18 cellular contexts compared by ENCODE assay signal in the genomic region with DNA sequence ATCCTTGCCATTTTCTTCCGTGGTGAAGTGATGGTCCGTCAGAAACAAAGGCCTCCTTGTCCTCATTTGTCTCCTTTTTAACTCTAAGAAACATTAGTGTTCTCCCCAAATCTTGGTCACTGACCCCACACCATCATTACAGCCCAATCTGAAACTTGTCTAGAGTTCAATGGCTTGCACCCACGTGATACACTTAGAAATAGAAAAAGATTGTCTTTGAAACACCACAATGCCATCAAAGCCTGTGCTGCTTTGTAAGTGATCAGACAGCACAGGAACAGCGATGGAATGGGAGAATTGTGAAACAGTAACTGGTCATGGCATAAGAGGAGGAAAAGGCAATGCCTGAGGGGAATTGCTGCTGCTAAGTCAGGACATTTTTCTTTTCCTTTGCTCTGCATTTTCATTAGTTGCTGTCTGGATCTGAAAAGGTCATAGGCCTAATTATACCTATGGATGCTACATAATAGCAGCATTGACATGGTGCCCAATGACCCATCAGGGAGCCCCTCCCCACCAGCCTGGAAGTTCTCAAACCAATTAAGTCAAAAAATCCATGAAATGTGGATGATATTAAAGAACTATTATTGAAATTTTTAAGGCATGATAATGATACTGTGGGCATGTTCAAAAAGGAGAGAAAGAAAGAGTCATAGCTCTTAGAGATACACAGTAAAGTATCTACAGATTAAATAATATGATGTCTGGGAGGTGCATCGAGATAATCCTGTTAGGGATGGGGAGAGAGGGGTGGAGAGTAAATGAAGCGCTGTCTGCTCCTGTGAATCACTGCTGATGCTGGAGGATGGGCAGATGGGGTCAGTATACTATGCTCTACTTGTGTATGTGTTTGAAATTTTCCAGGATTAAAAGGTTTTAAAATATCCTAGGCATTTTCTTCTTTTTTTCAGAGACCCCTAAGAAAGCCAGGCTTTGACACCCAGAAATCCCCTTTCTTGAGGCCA.
DNase-seq lines count a peak whose midpoint lies in the region; ATAC-seq and TF ChIP-seq lines count a peak whose summit lies in the region.
"Had no signal": no experiment of that assay in that cellular context is flagged by ENCODE, and none has a peak within 500 bp of the region (broad histone marks: within the 10 kb centered on the region; RNA-seq: fewer than 3 reads in every experiment).

No MANE protein-coding gene starts in this region.

- ATAC-seq in activated CD4-positive, CD25-positive, alpha-beta regulatory T cell treated with anti-CD3 and anti-CD28 coated beads, Interleukin-2, amount 50 U/mL, for 24 hours = no peak
- ATAC-seq in HG03439 (IDR thresholded peaks at IDR 0.05; ENCODE audit: unreplicated experiment) = no peak
- ATAC-seq: left colon, psoas muscle had no signal

- peaks cover 32% of the 10 kb centered on the region for H3K4me1 ChIP-seq in mesodermal cell (ENCODE audit: control insufficient read depth, insufficient read depth, low read length, poor library complexity, severe bottlenecking)
- no peaks in the 10 kb centered on the region for H3K4me1 ChIP-seq in hepatocyte (ENCODE audit: insufficient read depth)
- H3K4me1 ChIP-seq: psoas muscle, suprapubic skin had no signal

- H3K9me3 ChIP-seq in mesodermal cell (ENCODE audit: control insufficient read depth, low read length) (peaks cover 3% of the 10 kb centered on the region), hepatocyte (ENCODE audit: low read depth) (no peaks in the 10 kb centered on the region)
- H3K9me3 ChIP-seq: BLaER1 treated with 17β-estradiol and CSF1 and Interleukin-3, amounts not matched to agents 10 nM and 100 nM; psoas muscle; suprapubic skin had no signal

- DNase-seq in EL (peak; percentile 60), NCI-H524 (lab: John Stamatoyannopoulos, UW) (peak; percentile 24 to 51), choroid plexus epithelial cell (ENCODE audit: low read depth) (peak; percentile 37), hepatocyte (ENCODE audit: low spot score) (no peak), Ammon's horn (ENCODE audit: low spot score) (no peak)
- DNase-seq: activated effector memory CD4-positive, alpha-beta T cell treated with anti-CD3 and anti-CD28 coated beads, Interleukin-2, amount 50 U/mL, for 16 hours; brain microvascular endothelial cell; DMS79; left colon; NCI-H345; OCI-M1; psoas muscle had no signal

- H3K27ac ChIP-seq in mesodermal cell (ENCODE audit: low read depth, low read length, severe bottlenecking) = peak overlapping the region; percentile 82
- no peak overlapping the region for H3K27ac ChIP-seq in hepatocyte
- H3K27ac ChIP-seq: BLaER1 treated with 17β-estradiol and CSF1 and Interleukin-3, amounts not matched to agents 10 nM and 100 nM; brain microvascular endothelial cell; psoas muscle; suprapubic skin; VCaP had no signal

- H3K4me3 ChIP-seq in choroid plexus epithelial cell (ENCODE audit: low read depth, low read length) = no peak overlapping the region
- H3K4me3 ChIP-seq in mesodermal cell (ENCODE audit: extremely low read depth, insufficient read depth, low read length, poor library complexity, severe bottlenecking) = no peak overlapping the region
- H3K4me3 ChIP-seq in hepatocyte = no peak overlapping the region
- H3K4me3 ChIP-seq: BLaER1 treated with 17β-estradiol and CSF1 and Interleukin-3, amounts not matched to agents 10 nM and 100 nM; psoas muscle; suprapubic skin had no signal

- H4K20me1 ChIP-seq in hepatocyte (ENCODE audit: insufficient read depth, poor library complexity, severe bottlenecking) = no peaks in the 10 kb centered on the region
- H4K20me1 ChIP-seq: BLaER1 treated with 17β-estradiol and CSF1 and Interleukin-3, amounts not matched to agents 10 nM and 100 nM had no signal

- no peaks in the 10 kb centered on the region for H3K27me3 ChIP-seq in hepatocyte
- H3K27me3 ChIP-seq: BLaER1 treated with 17β-estradiol and CSF1 and Interleukin-3, amounts not matched to agents 10 nM and 100 nM; brain microvascular endothelial cell; suprapubic skin had no signal

- no peaks in the 10 kb centered on the region for H3K9me2 ChIP-seq in hepatocyte (replicated peaks; ENCODE audit: insufficient read depth)

- WGBS in mesodermal cell (ENCODE audit: insufficient coverage in 2 of 2), 2 experiments = 80 to 83% methylated on average over 3 to 5 of the region's 6 CpGs
- 77% methylated on average over 6 of the region's 6 CpGs for WGBS in hepatocyte (ENCODE audit: low lambda C conversion rate, missing lambda C conversion rate)

- no peak overlapping the region for H2AFZ ChIP-seq in hepatocyte

- TF ChIP-seq CTCF in choroid plexus epithelial cell (conservative IDR thresholded peaks at IDR 0.05; ENCODE audit: low read depth, low read length) = no peak
- TF ChIP-seq CTCF in hepatocyte (IDR thresholded peaks at IDR 0.05; ENCODE audit: poor library complexity) = no peak

- no peaks in the 10 kb centered on the region for H3K79me2 ChIP-seq in hepatocyte

- no peak overlapping the region for H3K4me2 ChIP-seq in hepatocyte
- H3K4me2 ChIP-seq: BLaER1 treated with 17β-estradiol and CSF1 and Interleukin-3, amounts not matched to agents 10 nM and 100 nM had no signal

- no peaks in the 10 kb centered on the region for H3K36me3 ChIP-seq in mesodermal cell (ENCODE audit: control insufficient read depth, insufficient read depth, low read length)
- no peaks in the 10 kb centered on the region for H3K36me3 ChIP-seq in hepatocyte (replicated peaks; ENCODE audit: insufficient read depth, low read depth)
- H3K36me3 ChIP-seq: BLaER1 treated with 17β-estradiol and CSF1 and Interleukin-3, amounts not matched to agents 10 nM and 100 nM; brain microvascular endothelial cell; suprapubic skin had no signal

Comparison
In these comparisons a context has a peak if more than half of its experiments do, and no peak if none do; other contexts are left out.
1. DNase-seq: peak in EL (single experiment), NCI-H524 (2 of 2) and choroid plexus epithelial cell (single experiment); none in hepatocyte (single experiment) and Ammon's horn (single experiment).